7 cellular contexts compared by ENCODE assay signal in genomic region chr1:11719313-11720032, GRCh38. TPM values are rescaled to one million over a fixed set of nuclear protein-coding genes. Genes with fewer than 3 reads are reported as not detected.
DNase-seq lines count a peak whose midpoint lies in the region; ATAC-seq, FAIRE-seq and TF ChIP-seq lines count a peak whose summit lies in the region.

No MANE protein-coding gene starts in this region.

- H2AFZ ChIP-seq in osteoblast (ENCODE audit: low read length), result peak overlapping the region; percentile 63

- 4 to 28% methylated on average over 6 to 10 of the region's 44 CpGs for WGBS in gastroesophageal sphincter (ENCODE audit: low coverage in 1 of 2), 2 donors
- WGBS in suprapubic skin, result 9% methylated on average over 33 of the region's 44 CpGs

- TF ChIP-seq CTCF in gastroesophageal sphincter (IDR thresholded peaks at IDR 0.05), result peak; percentile 89 to 93 (median 92)
- peak; percentile 88 for TF ChIP-seq CTCF in osteoblast (IDR thresholded peaks at IDR 0.05; ENCODE audit: extremely low read depth, low read depth, low read length)
- TF ChIP-seq CTCF in suprapubic skin (IDR thresholded peaks at IDR 0.05), result peak; percentile 81 to 95

- DNase-seq in GM12892 (ENCODE audit: insufficient read length) (peak; percentile 74), KBM-7 (peak; percentile 70), SJSA1 (ENCODE audit: low read depth in 1 of 2, low spot score in 2 of 2) (peak; percentile 43 to 66), osteoblast (ENCODE audit: insufficient read length, low spot score, missing footprints) (peak; percentile 91), suprapubic skin (ENCODE audit: low spot score in 2 of 2) (peak; percentile 91 to 94)
- DNase-seq in activated gamma-delta T cell treated with anti-CD3 and anti-CD28 coated beads, Interleukin-2, amount 50 U/mL, for 16 hours (ENCODE audit: low read depth), result peak; percentile 85

- H3K9me3 ChIP-seq in SJSA1 (replicated peaks) (no peaks in the 10 kb centered on the region), gastroesophageal sphincter (no peaks in the 10 kb centered on the region), osteoblast (ENCODE audit: low read depth, low read length) (no peaks in the 10 kb centered on the region), suprapubic skin (no peaks in the 10 kb centered on the region)

- H3K27ac ChIP-seq in SJSA1 (no peak overlapping the region), gastroesophageal sphincter (peak overlapping the region in 3 of 4 donors; percentile 20 to 56 (median 26)), osteoblast (ENCODE audit: low read depth, low read length) (no peak overlapping the region), suprapubic skin (peak overlapping the region; percentile 43)

- no peak overlapping the region for H3K4me3 ChIP-seq in SJSA1
- H3K4me3 ChIP-seq in gastroesophageal sphincter, result peak overlapping the region; percentile 12 to 46
- H3K4me3 ChIP-seq in osteoblast (ENCODE audit: insufficient read depth, low read length), result peak overlapping the region; percentile 55
- H3K4me3 ChIP-seq in suprapubic skin, result peak overlapping the region; percentile 45

- no peaks in the 10 kb centered on the region for H4K20me1 ChIP-seq in osteoblast (ENCODE audit: insufficient read depth, low read length)

- no peaks in the 10 kb centered on the region for H3K79me2 ChIP-seq in osteoblast (ENCODE audit: insufficient read depth, low read length)

- peak; percentile 96 for FAIRE-seq in GM12892 (lab: Jason Lieb, UNC)

- peak overlapping the region; percentile 78 for H3K4me2 ChIP-seq in osteoblast (ENCODE audit: insufficient read depth, low read length)

- peak; percentile 72 for ATAC-seq in gastroesophageal sphincter

- H3K27me3 ChIP-seq in SJSA1 (replicated peaks) (peaks cover 34% of the 10 kb centered on the region), gastroesophageal sphincter (peaks cover 19% of the 10 kb centered on the region), osteoblast (ENCODE audit: insufficient read depth, low read length) (peaks cover 17% of the 10 kb centered on the region), suprapubic skin (peaks cover 3% of the 10 kb centered on the region)

- TF ChIP-seq POLR2A in GM12892 (IDR thresholded peaks at IDR 0.05; ENCODE audit: low read depth, low read length), result no peak; the same call in 1 of the 2 replicates
- no peak for TF ChIP-seq POLR2A in gastroesophageal sphincter (IDR thresholded peaks at IDR 0.05)
- peak in 1 of 2 donors; percentile 15 for TF ChIP-seq POLR2A in suprapubic skin (IDR thresholded peaks at IDR 0.05)

- H3K36me3 ChIP-seq in SJSA1 (no peaks in the 10 kb centered on the region), gastroesophageal sphincter (no peaks in the 10 kb centered on the region), osteoblast (ENCODE audit: insufficient read depth, low read length) (no peaks in the 10 kb centered on the region), suprapubic skin (no peaks in the 10 kb centered on the region)

- in situ Hi-C loops in KBM-7 (cut with MboI; ENCODE audit: low pct_unique_long_range_greater_than_20kb, low sequenced_read_pairs), result no loop called here

- no peak for TF ChIP-seq EP300 in gastroesophageal sphincter (IDR thresholded peaks at IDR 0.05)
- TF ChIP-seq EP300 in suprapubic skin (IDR thresholded peaks at IDR 0.05), result no peak

- H3K4me1 ChIP-seq in SJSA1 (replicated peaks), result peaks cover 8% of the 10 kb centered on the region
- H3K4me1 ChIP-seq in gastroesophageal sphincter, result peaks cover 0 to 35% (median 0%) of the 10 kb centered on the region in 3 donors
- peaks cover 4% of the 10 kb centered on the region for H3K4me1 ChIP-seq in osteoblast (ENCODE audit: insufficient read depth, low read length)
- H3K4me1 ChIP-seq in suprapubic skin, result peaks cover 11% of the 10 kb centered on the region

RNA-seq across cellular contexts. Expression of gene AGTRAP, which starts 16.5 kb away (rescaled TPM):
- polyA plus RNA-seq in GM12892 (2012; ENCODE audit: missing spikeins), result 6.6 TPM
- total RNA-seq in SJSA1 (2014; rRNA removed; shearing (Covaris generic)), result 22.5 and 22.6 TPM in 2 replicates
- total RNA-seq in gastroesophageal sphincter (10 to 100 TPM; 32.2 to 56.4 (median 40.5) TPM), osteoblast (47.7 and 56.5 TPM in 2 replicates), suprapubic skin (10 to 100 TPM; 34.7 to 52.5 (median 47.2) TPM)

RNA-seq across cellular contexts. Expression of gene DRAXIN, which starts 28.0 kb away (rescaled TPM):
- not detected for polyA plus RNA-seq in GM12892 (2012; ENCODE audit: missing spikeins)
- not detected in 2 replicates for total RNA-seq in SJSA1 (2014; rRNA removed; shearing (Covaris generic))
- under 1 TPM in 3 of 4 donors, not detected in 1; 0.08 to 0.16 (median 0.12) TPM for total RNA-seq in gastroesophageal sphincter
- total RNA-seq in osteoblast, result under 0.01 TPM in 2 replicates
- under 1 TPM in 3 of 4 donors, not detected in 1; 0.08 to 0.10 (median 0.08) TPM for total RNA-seq in suprapubic skin

RNA-seq across cellular contexts. Expression of gene MAD2L2, which starts 38.5 kb away (rescaled TPM):
- polyA plus RNA-seq in GM12892 (2012; ENCODE audit: missing spikeins), result 49.0 TPM
- 118 and 132 TPM in 2 replicates for total RNA-seq in SJSA1 (2014; rRNA removed; shearing (Covaris generic))
- total RNA-seq in gastroesophageal sphincter, result 10 to 100 TPM; 19.4 to 43.7 (median 24.3) TPM
- total RNA-seq in osteoblast, result 20.6 and 22.7 TPM in 2 replicates
- 10 to 100 TPM; 25.4 to 35.0 (median 32.7) TPM for total RNA-seq in suprapubic skin

RNA-seq across cellular contexts. Expression of gene C1orf167, which starts 42.5 kb away (rescaled TPM):
- 2.3 TPM for polyA plus RNA-seq in GM12892 (2012; ENCODE audit: missing spikeins)
- not detected in 2 replicates for total RNA-seq in SJSA1 (2014; rRNA removed; shearing (Covaris generic))
- total RNA-seq in gastroesophageal sphincter (1 to 10 TPM in 2 of 4 donors, under 1 TPM in 2; 0.35 to 1.4 (median 0.75) TPM), osteoblast (under 0.01 TPM in 1 of 2 replicates, not detected in the other), suprapubic skin (1 to 10 TPM in 2 of 4 donors, not detected in 2; 1.1 to 6.1 TPM)

RNA-seq across cellular contexts. Expression of gene FBXO6, which starts 55.5 kb away (rescaled TPM):
- 14.1 TPM for polyA plus RNA-seq in GM12892 (2012; ENCODE audit: missing spikeins)
- 0.25 and 2.9 TPM in 2 replicates for total RNA-seq in SJSA1 (2014; rRNA removed; shearing (Covaris generic))
- total RNA-seq in gastroesophageal sphincter (10 to 100 TPM; 17.0 to 20.7 (median 18.8) TPM), osteoblast (8.7 and 8.8 TPM in 2 replicates), suprapubic skin (10 to 100 TPM; 13.7 to 21.5 (median 15.9) TPM)

Comparison
In these comparisons a context has a peak if more than half of its experiments do, and no peak if none do; other contexts are left out.
1. H3K27ac ChIP-seq: peak in gastroesophageal sphincter (3 of 4) and suprapubic skin (single experiment); none in SJSA1 (single experiment) and osteoblast (single experiment).
2. Peak in every context shown above with its lines, with median percentiles within 50 percentile points of each other: DNase-seq and CTCF ChIP-seq.